Comparison of ENCODE assay signal across 22 cellular contexts in the genomic region with DNA sequence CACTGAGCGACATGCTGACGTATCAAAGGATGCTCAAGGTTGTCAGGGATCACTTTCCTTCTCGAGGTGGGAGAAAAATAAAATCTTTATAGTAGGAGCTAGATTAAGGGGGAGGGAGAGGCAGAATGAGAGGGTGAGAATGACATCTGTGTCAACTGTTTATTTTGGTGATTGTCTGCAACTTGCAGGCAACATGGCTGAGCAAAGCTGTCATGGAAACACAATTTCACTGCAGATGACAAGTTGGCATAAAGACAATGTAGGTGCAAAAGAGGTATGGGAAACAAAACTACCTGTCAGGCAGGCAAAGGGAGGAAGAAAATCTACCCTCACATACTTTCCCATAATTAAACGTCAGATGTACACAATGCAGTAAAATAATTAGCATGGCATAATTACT.
DNase-seq lines count a peak whose midpoint lies in the region; ATAC-seq, FAIRE-seq and TF ChIP-seq lines count a peak whose summit lies in the region.
"Had no signal": no experiment of that assay in that cellular context is flagged by ENCODE, and none has a peak within 500 bp of the region (broad histone marks: within the 10 kb centered on the region; RNA-seq: fewer than 3 reads in every experiment).

No MANE protein-coding gene starts in this region.

- H3K4me3 ChIP-seq in upper lobe of left lung, result no peak overlapping the region
- no peak overlapping the region for H3K4me3 ChIP-seq in HepG2 (replicated peaks in 1 of 3; ENCODE audit: insufficient read depth in 1 of 3, low read depth in 2 of 3, low read length in 3 of 3)
- H3K4me3 ChIP-seq: A549, GM12878, HAP-1 had no signal

- H3K4me1 ChIP-seq in upper lobe of left lung, result peaks cover 0 to 5% (median 2%) of the 10 kb centered on the region in 4 donors
- no peaks in the 10 kb centered on the region for H3K4me1 ChIP-seq in HepG2 (ENCODE audit: insufficient read depth, low read length)
- H3K4me1 ChIP-seq: HAP-1 had no signal

- ATAC-seq in upper lobe of left lung (ENCODE audit: low FRiP score in 2 of 2) (no peak), HepG2 (no peak), GM21447 (IDR thresholded peaks at IDR 0.05; ENCODE audit: unreplicated experiment) (no peak)
- ATAC-seq: A549, GM12878 had no signal

- H3K27me3 Mint-ChIP-seq in activated naive CD4-positive, alpha-beta T cell treated with anti-CD3 and anti-CD28 coated beads, Interleukin-2, amount 10 ng/mL, durations not matched to agents 7 days and 5 days, result peaks cover 10% of the 10 kb centered on the region
- H3K27me3 Mint-ChIP-seq: CD4-positive, alpha-beta memory T cell had no signal

- TF ChIP-seq POLR2A in upper lobe of left lung (IDR thresholded peaks at IDR 0.05), result no peak
- TF ChIP-seq POLR2A in HepG2 (IDR thresholded peaks at IDR 0.05; ENCODE audit: insufficient read depth in 1 of 2, low read depth in 2 of 2, low read length in 2 of 2), result no peak

- CTCF ChIA-PET in activated naive CD4-positive, alpha-beta T cell treated with anti-CD3 and anti-CD28 coated beads, Interleukin-2, amount 10 ng/mL, durations not matched to agents 7 days and 5 days (lab: Charles Lee), result no interaction called here
- CTCF ChIA-PET in HepG2 (lab: Yijun Ruan, JAX; ENCODE audit: low intra/inter-chr PET ratio, low total read pairs), result no interaction called here

- H3K27me3 ChIP-seq in upper lobe of left lung (no peaks in the 10 kb centered on the region), HepG2 (ENCODE audit: control insufficient read depth in 1 of 2, insufficient read depth in 2 of 2, low read length in 2 of 2) (peaks cover 0 to 10% of the 10 kb centered on the region in 2 experiments; a peak in 1 of 5 replicates)

- H4K20me1 ChIP-seq in HepG2 (ENCODE audit: insufficient read depth, low read length), result no peaks in the 10 kb centered on the region

- no peaks in the 10 kb centered on the region for H3K36me3 ChIP-seq in upper lobe of left lung
- no peaks in the 10 kb centered on the region for H3K36me3 ChIP-seq in HepG2 (replicated peaks in 1 of 2; ENCODE audit: control insufficient read depth in 1 of 2, insufficient read depth in 2 of 2, low read length in 2 of 2)
- H3K36me3 ChIP-seq: HAP-1 had no signal

- no peaks in the 10 kb centered on the region for H3K36me3 Mint-ChIP-seq in activated naive CD4-positive, alpha-beta T cell treated with anti-CD3 and anti-CD28 coated beads, Interleukin-2, amount 10 ng/mL, durations not matched to agents 7 days and 5 days
- H3K36me3 Mint-ChIP-seq: CD4-positive, alpha-beta memory T cell had no signal

- TF ChIP-seq RAD21 in HepG2 (CRISPR knock-in tag; IDR thresholded peaks at IDR 0.05), result no peak

- in situ Hi-C loops in HepG2 (cut with HindIII; ENCODE audit: extremely low pct_ligation_motif_present, low pct_unique_long_range_greater_than_20kb), result no loop called here

- no peak overlapping the region for H3K4me3 Mint-ChIP-seq in activated naive CD4-positive, alpha-beta T cell treated with anti-CD3 and anti-CD28 coated beads, Interleukin-2, amount 10 ng/mL, durations not matched to agents 7 days and 5 days
- H3K4me3 Mint-ChIP-seq: CD4-positive, alpha-beta memory T cell; HFFc6 had no signal

- POLR2A ChIA-PET in HepG2 (lab: Yijun Ruan, JAX), result no interaction called here

- no peak overlapping the region for H2AFZ ChIP-seq in HepG2 (ENCODE audit: low read length)

- H3K79me2 ChIP-seq in HepG2 (ENCODE audit: insufficient read depth, low read length), result no peaks in the 10 kb centered on the region

- 68 to 70% methylated on average over 4 of the region's 4 CpGs for WGBS in upper lobe of left lung, 2 donors
- WGBS in HepG2 (ENCODE audit: low lambda C conversion rate), result 9% methylated on average over 4 of the region's 4 CpGs

- H3K27ac Mint-ChIP-seq in activated naive CD4-positive, alpha-beta T cell treated with anti-CD3 and anti-CD28 coated beads, Interleukin-2, amount 10 ng/mL, durations not matched to agents 7 days and 5 days, result peak overlapping the region; percentile 6
- H3K27ac Mint-ChIP-seq: CD4-positive, alpha-beta memory T cell; HFFc6 had no signal

- intact Hi-C loops in HepG2 (cut with micrococcal nuclease; ENCODE audit: unreplicated experiment), result no loop called here

- TF ChIP-seq CTCF in upper lobe of left lung (IDR thresholded peaks at IDR 0.05), result no peak
- TF ChIP-seq CTCF in HepG2 (CRISPR knock-in tag; IDR thresholded peaks at IDR 0.05), result no peak

- no peak overlapping the region for H3K4me2 ChIP-seq in HepG2 (ENCODE audit: low read depth, low read length)
- H3K4me2 ChIP-seq: A549 had no signal

- TF ChIP-seq EP300 in upper lobe of left lung (IDR thresholded peaks at IDR 0.05) (no peak), HepG2 (IDR thresholded peaks at IDR 0.05; ENCODE audit: low read depth in 2 of 2, low read length in 2 of 2) (no peak), HepG2 (CRISPR knock-in tag; IDR thresholded peaks at IDR 0.05; ENCODE audit: borderline replicate concordance) (no peak)

- BruUV-seq in HepG2 (replicated peaks; lab: Mats Ljungman, UMichigan), result no TSS peak

- H3K9me3 Mint-ChIP-seq in activated naive CD4-positive, alpha-beta T cell treated with anti-CD3 and anti-CD28 coated beads, Interleukin-2, amount 10 ng/mL, durations not matched to agents 7 days and 5 days, result no peaks in the 10 kb centered on the region

- no peak for FAIRE-seq in HepG2 (lab: Jason Lieb, UNC)
- FAIRE-seq: A549, GM12878, GM19239, H54 had no signal

- H3K27ac ChIP-seq in upper lobe of left lung, result no peak overlapping the region
- H3K27ac ChIP-seq in HepG2 (ENCODE audit: extremely low read length, insufficient read depth, low read length), result no peak overlapping the region
- H3K27ac ChIP-seq: A549 had no signal

- no peak overlapping the region for H3K9ac ChIP-seq in HepG2 (ENCODE audit: insufficient read depth, low read depth, low read length)

- H3K9me3 ChIP-seq in upper lobe of left lung (no peaks in the 10 kb centered on the region), HepG2 (ENCODE audit: low read length) (no peaks in the 10 kb centered on the region)
- H3K9me3 ChIP-seq: A549, Caco-2, HAP-1 had no signal

- H3K4me1 Mint-ChIP-seq in activated naive CD4-positive, alpha-beta T cell treated with anti-CD3 and anti-CD28 coated beads, Interleukin-2, amount 10 ng/mL, durations not matched to agents 7 days and 5 days, result no peaks in the 10 kb centered on the region
- H3K4me1 Mint-ChIP-seq: CD4-positive, alpha-beta memory T cell had no signal

- no peak for DNase-seq in activated naive CD4-positive, alpha-beta T cell treated with anti-CD3 and anti-CD28 coated beads, Interleukin-2, amount 10 ng/mL, durations not matched to agents 7 days and 5 days
- no peak for DNase-seq in activated naive CD4-positive, alpha-beta T cell (lab: John Stamatoyannopoulos, UW)
- peak; percentile 51 for DNase-seq in NCI-H1694 treated with DMSO at 0.1 percent for 48 hours (lab: John Stamatoyannopoulos, UW)
- peak; percentile 31 for DNase-seq in cerebellar cortex (ENCODE audit: low spot score)
- no peak for DNase-seq in upper lobe of left lung
- no peak for DNase-seq in HepG2 (ENCODE audit: low spot score)
- DNase-seq: 8988T; ACHN; AML-193; Caco-2; CD4-positive, alpha-beta memory T cell; DMS153; DND-41; GDM1; GOT3; HFFc6 had no signal

TF ChIP-seq in HepG2, 621 proteins besides CTCF, POLR2A, EP300 and RAD21 (continues in another document):
- TF ChIP-seq MYC (CRISPR knock-in tag; IDR thresholded peaks at IDR 0.05; ENCODE audit: borderline replicate concordance), result no peak
- TF ChIP-seq, protein P1, sequence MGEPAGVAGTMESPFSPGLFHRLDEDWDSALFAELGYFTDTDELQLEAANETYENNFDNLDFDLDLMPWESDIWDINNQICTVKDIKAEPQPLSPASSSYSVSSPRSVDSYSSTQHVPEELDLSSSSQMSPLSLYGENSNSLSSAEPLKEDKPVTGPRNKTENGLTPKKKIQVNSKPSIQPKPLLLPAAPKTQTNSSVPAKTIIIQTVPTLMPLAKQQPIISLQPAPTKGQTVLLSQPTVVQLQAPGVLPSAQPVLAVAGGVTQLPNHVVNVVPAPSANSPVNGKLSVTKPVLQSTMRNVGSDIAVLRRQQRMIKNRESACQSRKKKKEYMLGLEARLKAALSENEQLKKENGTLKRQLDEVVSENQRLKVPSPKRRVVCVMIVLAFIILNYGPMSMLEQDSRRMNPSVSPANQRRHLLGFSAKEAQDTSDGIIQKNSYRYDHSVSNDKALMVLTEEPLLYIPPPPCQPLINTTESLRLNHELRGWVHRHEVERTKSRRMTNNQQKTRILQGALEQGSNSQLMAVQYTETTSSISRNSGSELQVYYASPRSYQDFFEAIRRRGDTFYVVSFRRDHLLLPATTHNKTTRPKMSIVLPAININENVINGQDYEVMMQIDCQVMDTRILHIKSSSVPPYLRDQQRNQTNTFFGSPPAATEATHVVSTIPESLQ (CRISPR knock-in tag; conservative IDR thresholded peaks at IDR 0.05), result no peak

Comparison
In these comparisons a context has a peak if more than half of its experiments do, and no peak if none do; other contexts are left out.
1. DNase-seq: peak in NCI-H1694 treated with DMSO at 0.1 percent for 48 hours (single experiment) and cerebellar cortex (single experiment); none in activated naive CD4-positive, alpha-beta T cell treated with anti-CD3 and anti-CD28 coated beads, Interleukin-2, amount 10 ng/mL, durations not matched to agents 7 days and 5 days (single experiment), activated naive CD4-positive, alpha-beta T cell (0 of 4), upper lobe of left lung (0 of 2) and HepG2 (single experiment).